ENCODE assay signal across 12 cellular contexts in the genomic region with DNA sequence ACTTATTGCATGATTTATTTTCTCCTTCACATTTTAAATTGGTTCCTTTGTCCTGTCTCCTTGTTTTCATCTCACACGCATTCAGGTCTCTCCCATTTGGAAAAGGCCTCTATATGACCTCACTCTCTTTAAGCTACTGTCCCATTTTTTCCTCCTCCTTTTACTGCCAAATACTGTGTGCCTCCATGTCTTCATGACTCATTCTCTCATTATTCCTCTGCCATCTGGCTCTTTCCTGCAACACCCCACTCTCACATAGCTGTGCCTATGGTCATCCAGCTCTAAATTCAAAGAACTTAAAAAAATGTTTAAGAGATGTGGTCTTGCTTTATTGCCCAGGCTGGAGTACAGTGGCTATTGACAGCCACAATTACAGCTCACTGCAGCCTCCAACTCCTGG.
DNase-seq lines count a peak whose midpoint lies in the region; ATAC-seq and TF ChIP-seq lines count a peak whose summit lies in the region.
"Had no signal": no experiment of that assay in that cellular context is flagged by ENCODE, and none has a peak within 500 bp of the region (broad histone marks: within the 10 kb centered on the region; RNA-seq: fewer than 3 reads in every experiment).

No MANE protein-coding gene starts in this region.

- TF ChIP-seq CTCF in HEK293 (tag by site-specific recombination; IDR thresholded peaks at IDR 0.05) = no peak
- TF ChIP-seq CTCF in foreskin fibroblast (IDR thresholded peaks at IDR 0.05; ENCODE audit: low read depth, low read length) = no peak

- POLR2A ChIA-PET in HEK293 (lab: Yijun Ruan, JAX) = interaction anchor here (1.1 kb wide), 1 partner anchor 14 kb away, joined by 4 read pairs; no protein-coding TSS in a partner anchor

- in situ Hi-C loops in ACHN (cut with HindIII; ENCODE audit: low pct_ligation_motif_present, low pct_unique_long_range_greater_than_20kb, low sequenced_read_pairs) (no loop called here), HAP-1 (cut with MboI; ENCODE audit: low sequenced_read_pairs) (loop anchor here (10.0 kb wide), 1 partner anchor 208 kb away; no protein-coding TSS in a partner anchor)

- CTCF ChIA-PET in HEK293 (lab: Yijun Ruan, JAX) = interaction anchor here (0.6 to 1.0 kb wide), 3 partner anchors 11 to 255 kb away, joined by 3 read pairs; no protein-coding TSS in a partner anchor

- no peak overlapping the region for H3K27ac ChIP-seq in HEK293 (ENCODE audit: extremely low read depth, low read depth, low read length)
- H3K27ac ChIP-seq: cardiac muscle cell, skin epidermis had no signal

- DNase-seq in ACHN (peak; percentile 60), amniotic stem cell (lab: John Stamatoyannopoulos, UW) (peak; percentile 50), foreskin fibroblast (peak; percentile 92 to 94), germinal center (ENCODE audit: low spot score) (no peak), T-helper 2 cell (no peak), HAP-1 (ENCODE audit: low spot score in 2 of 2) (no peak)
- DNase-seq: activated CD8-positive, alpha-beta memory T cell treated with anti-CD3 and anti-CD28 coated beads, Interleukin-2, amount 50 U/mL, for 48 hours; BE2C had no signal

- H3K9me3 ChIP-seq in HEK293 (ENCODE audit: control insufficient read depth, insufficient read depth, low read depth, low read length) (no peaks in the 10 kb centered on the region), HAP-1 (no peaks in the 10 kb centered on the region)
- H3K9me3 ChIP-seq: BE2C had no signal

- H3K36me3 ChIP-seq in HEK293 (ENCODE audit: control insufficient read depth in 2 of 2, insufficient read depth in 1 of 2, low read length in 2 of 2) (no peaks in the 10 kb centered on the region), HAP-1 (replicated peaks) (no peaks in the 10 kb centered on the region)
- H3K36me3 ChIP-seq: BE2C, cardiac muscle cell had no signal

- H3K4me3 ChIP-seq in HEK293 (ENCODE audit: low read depth, low read length) (no peak overlapping the region), foreskin fibroblast (ENCODE audit: low read depth in 1 of 2, low read length in 2 of 2) (no peak overlapping the region), HAP-1 (no peak overlapping the region)
- H3K4me3 ChIP-seq: cardiac muscle cell, skin epidermis had no signal

- H3K4me1 ChIP-seq in HEK293 (ENCODE audit: control insufficient read depth, insufficient read depth, low read length) (no peaks in the 10 kb centered on the region), HAP-1 (peaks cover 3% of the 10 kb centered on the region)

- H3K27me3 ChIP-seq in HAP-1 (ENCODE audit: low read depth) = 0 out of 2 replicates have a peak, but pooled peaks cover 3% of the 10 kb centered on the region
- H3K27me3 ChIP-seq: BE2C, cardiac muscle cell had no signal

- no peak for ATAC-seq in GM19324 (IDR thresholded peaks at IDR 0.05; ENCODE audit: low FRiP score, unreplicated experiment)

TF ChIP-seq in HEK293, 187 proteins besides CTCF, POLR2A, EP300 and RAD21 (continues in another document):
- TF ChIP-seq GFI1B (tag by site-specific recombination; IDR thresholded peaks at IDR 0.05) = no peak
- 0 out of 2 replicates have a peak, but pooled peaks have one; percentile 26 for TF ChIP-seq SP7 (tag by site-specific recombination; IDR thresholded peaks at IDR 0.05)
- TF ChIP-seq, protein P1, sequence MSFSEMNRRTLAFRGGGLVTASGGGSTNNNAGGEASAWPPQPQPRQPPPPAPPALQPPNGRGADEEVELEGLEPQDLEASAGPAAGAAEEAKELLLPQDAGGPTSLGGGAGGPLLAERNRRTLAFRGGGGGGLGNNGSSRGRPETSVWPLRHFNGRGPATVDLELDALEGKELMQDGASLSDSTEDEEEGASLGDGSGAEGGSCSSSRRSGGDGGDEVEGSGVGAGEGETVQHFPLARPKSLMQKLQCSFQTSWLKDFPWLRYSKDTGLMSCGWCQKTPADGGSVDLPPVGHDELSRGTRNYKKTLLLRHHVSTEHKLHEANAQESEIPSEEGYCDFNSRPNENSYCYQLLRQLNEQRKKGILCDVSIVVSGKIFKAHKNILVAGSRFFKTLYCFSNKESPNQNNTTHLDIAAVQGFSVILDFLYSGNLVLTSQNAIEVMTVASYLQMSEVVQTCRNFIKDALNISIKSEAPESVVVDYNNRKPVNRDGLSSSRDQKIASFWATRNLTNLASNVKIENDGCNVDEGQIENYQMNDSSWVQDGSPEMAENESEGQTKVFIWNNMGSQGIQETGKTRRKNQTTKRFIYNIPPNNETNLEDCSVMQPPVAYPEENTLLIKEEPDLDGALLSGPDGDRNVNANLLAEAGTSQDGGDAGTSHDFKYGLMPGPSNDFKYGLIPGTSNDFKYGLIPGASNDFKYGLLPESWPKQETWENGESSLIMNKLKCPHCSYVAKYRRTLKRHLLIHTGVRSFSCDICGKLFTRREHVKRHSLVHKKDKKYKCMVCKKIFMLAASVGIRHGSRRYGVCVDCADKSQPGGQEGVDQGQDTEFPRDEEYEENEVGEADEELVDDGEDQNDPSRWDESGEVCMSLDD (tag by site-specific recombination; IDR thresholded peaks at IDR 0.05) = no peak
- TF ChIP-seq TCF7L2 (IDR thresholded peaks at IDR 0.05; ENCODE audit: borderline replicate concordance, low read depth, low read length) = no peak
- peak; percentile 86 for TF ChIP-seq PRDM1 (tag by site-specific recombination; IDR thresholded peaks at IDR 0.05)
- TF ChIP-seq ZNF48 (tag by site-specific recombination; IDR thresholded peaks at IDR 0.05) = no peak
- TF ChIP-seq FEZF1 (tag by site-specific recombination; IDR thresholded peaks at IDR 0.05) = peak; percentile 53; the same call in 1 of the 2 replicates
- TF ChIP-seq PRDM10 (tag by site-specific recombination; IDR thresholded peaks at IDR 0.05) = peak; percentile 45
- TF ChIP-seq, protein P2, sequence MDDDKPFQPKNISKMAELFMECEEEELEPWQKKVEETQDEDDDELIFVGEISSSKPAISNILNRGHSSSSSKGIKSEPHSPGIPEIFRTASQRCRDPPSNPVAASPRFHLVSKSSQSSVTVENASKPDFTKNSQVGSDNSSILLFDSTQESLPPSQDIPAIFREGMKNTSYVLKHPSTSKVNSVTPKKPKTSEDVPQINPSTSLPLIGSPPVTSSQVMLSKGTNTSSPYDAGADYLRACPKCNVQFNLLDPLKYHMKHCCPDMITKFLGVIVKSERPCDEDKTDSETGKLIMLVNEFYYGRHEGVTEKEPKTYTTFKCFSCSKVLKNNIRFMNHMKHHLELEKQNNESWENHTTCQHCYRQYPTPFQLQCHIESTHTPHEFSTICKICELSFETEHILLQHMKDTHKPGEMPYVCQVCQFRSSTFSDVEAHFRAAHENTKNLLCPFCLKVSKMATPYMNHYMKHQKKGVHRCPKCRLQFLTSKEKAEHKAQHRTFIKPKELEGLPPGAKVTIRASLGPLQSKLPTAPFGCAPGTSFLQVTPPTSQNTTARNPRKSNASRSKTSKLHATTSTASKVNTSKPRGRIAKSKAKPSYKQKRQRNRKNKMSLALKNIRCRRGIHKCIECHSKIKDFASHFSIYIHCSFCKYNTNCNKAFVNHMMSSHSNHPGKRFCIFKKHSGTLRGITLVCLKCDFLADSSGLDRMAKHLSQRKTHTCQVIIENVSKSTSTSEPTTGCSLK (tag by site-specific recombination; IDR thresholded peaks at IDR 0.05) = no peak
- TF ChIP-seq ZNF211 (tag by site-specific recombination; IDR thresholded peaks at IDR 0.05; ENCODE audit: low read depth) = no peak
- no peak for TF ChIP-seq GLI4 (tag by site-specific recombination; IDR thresholded peaks at IDR 0.05)
- TF ChIP-seq, protein P3, sequence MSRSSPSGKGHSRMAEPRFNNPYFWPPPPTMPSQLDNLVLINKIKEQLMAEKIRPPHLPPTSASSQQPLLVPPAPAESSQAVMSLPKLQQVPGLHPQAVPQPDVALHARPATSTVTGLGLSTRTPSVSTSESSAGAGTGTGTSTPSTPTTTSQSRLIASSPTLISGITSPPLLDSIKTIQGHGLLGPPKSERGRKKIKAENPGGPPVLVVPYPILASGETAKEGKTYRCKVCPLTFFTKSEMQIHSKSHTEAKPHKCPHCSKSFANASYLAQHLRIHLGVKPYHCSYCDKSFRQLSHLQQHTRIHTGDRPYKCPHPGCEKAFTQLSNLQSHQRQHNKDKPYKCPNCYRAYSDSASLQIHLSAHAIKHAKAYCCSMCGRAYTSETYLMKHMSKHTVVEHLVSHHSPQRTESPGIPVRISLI (tag by site-specific recombination; IDR thresholded peaks at IDR 0.05) = 0 out of 2 replicates have a peak, but pooled peaks have one; percentile 25
- no peak for TF ChIP-seq ZFP41 (tag by site-specific recombination; IDR thresholded peaks at IDR 0.05; ENCODE audit: borderline replicate concordance)

Comparison
In these comparisons a context has a peak if more than half of its experiments do, and no peak if none do; other contexts are left out.
1. DNase-seq: peak in ACHN (single experiment), amniotic stem cell (single experiment) and foreskin fibroblast (2 of 2); none in germinal center (single experiment), T-helper 2 cell (0 of 5) and HAP-1 (0 of 2).